In genomic region chr1:156657161-156657970, GRCh38 we compare ENCODE assay signal across 1 cellular context.
TF ChIP-seq lines count a peak whose summit lies in the region.

No MANE protein-coding gene starts in this region.

TF ChIP-seq in GM12878, 131 proteins besides CTCF, POLR2A, EP300 and RAD21:
- TF ChIP-seq SIX5 (IDR thresholded peaks at IDR 0.05; ENCODE audit: low read depth, low read length, severe bottlenecking) (no peak), ZNF592 (IDR thresholded peaks at IDR 0.05) (0 out of 2 replicates have a peak, but pooled peaks have one; percentile 17), HDGF (IDR thresholded peaks at IDR 0.05) (peak; percentile 72), IKZF2 (IDR thresholded peaks at IDR 0.05) (peak; percentile 13 to 32; a peak in 1 of 4 replicates), NBN (IDR thresholded peaks at IDR 0.05) (0 out of 2 replicates have a peak, but pooled peaks have one; percentile 36), IKZF1 (conservative IDR thresholded peaks at IDR 0.05) (peak; percentile 53; the same call in 1 of the 2 replicates), USF1 (IDR thresholded peaks at IDR 0.05; ENCODE audit: borderline replicate concordance, extremely low read length, insufficient read depth, low read depth, low read length) (no peak), NR2F1 (conservative IDR thresholded peaks at IDR 0.05) (no peak), LARP7 (IDR thresholded peaks at IDR 0.05) (0 out of 2 replicates have a peak, but pooled peaks have one; percentile 19), IRF4 (IDR thresholded peaks at IDR 0.05; ENCODE audit: low read depth, low read length) (peak; percentile 69; the same call in 1 of the 2 replicates), SMC3 (IDR thresholded peaks at IDR 0.05; ENCODE audit: borderline replicate concordance, low read length) (peak; percentile 85), YY1 (IDR thresholded peaks at IDR 0.05; ENCODE audit: low read depth, low read length) (peak; percentile 61; the same call in 1 of the 2 replicates), SMARCA5 (IDR thresholded peaks at IDR 0.05) (0 out of 2 replicates have a peak, but pooled peaks have one; percentile 46)
- TF ChIP-seq, protein P1, sequence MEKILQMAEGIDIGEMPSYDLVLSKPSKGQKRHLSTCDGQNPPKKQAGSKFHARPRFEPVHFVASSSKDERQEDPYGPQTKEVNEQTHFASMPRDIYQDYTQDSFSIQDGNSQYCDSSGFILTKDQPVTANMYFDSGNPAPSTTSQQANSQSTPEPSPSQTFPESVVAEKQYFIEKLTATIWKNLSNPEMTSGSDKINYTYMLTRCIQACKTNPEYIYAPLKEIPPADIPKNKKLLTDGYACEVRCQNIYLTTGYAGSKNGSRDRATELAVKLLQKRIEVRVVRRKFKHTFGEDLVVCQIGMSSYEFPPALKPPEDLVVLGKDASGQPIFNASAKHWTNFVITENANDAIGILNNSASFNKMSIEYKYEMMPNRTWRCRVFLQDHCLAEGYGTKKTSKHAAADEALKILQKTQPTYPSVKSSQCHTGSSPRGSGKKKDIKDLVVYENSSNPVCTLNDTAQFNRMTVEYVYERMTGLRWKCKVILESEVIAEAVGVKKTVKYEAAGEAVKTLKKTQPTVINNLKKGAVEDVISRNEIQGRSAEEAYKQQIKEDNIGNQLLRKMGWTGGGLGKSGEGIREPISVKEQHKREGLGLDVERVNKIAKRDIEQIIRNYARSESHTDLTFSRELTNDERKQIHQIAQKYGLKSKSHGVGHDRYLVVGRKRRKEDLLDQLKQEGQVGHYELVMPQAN (conservative IDR thresholded peaks at IDR 0.05) = no peak
